Comparison of ENCODE assay signal across 12 cellular contexts in genomic region chr5:142601432-142601831, GRCh38.
DNase-seq lines count a peak whose midpoint lies in the region; ATAC-seq and TF ChIP-seq lines count a peak whose summit lies in the region.
"Had no signal": no experiment of that assay in that cellular context is flagged by ENCODE, and none has a peak within 500 bp of the region (broad histone marks: within the 10 kb centered on the region; RNA-seq: fewer than 3 reads in every experiment).

No MANE protein-coding gene starts in this region.

- H3K27ac Mint-ChIP-seq in MCF 10A (ENCODE audit: low read depth, unreplicated experiment), result no peak overlapping the region
- no peak overlapping the region for H3K27ac Mint-ChIP-seq in stimulated activated memory B cell treated with anti-CD40 and anti-IgM and Interleukin-4, amounts not matched to agents 10 μg/mL and 1 μg/mL and 100 μg/mL, for 72 hours
- H3K27ac Mint-ChIP-seq: stimulated activated effector memory CD8-positive, alpha-beta T cell treated with anti-CD3 and anti-CD28 coated beads, Interleukin-12 subunit alpha, Interleukin-12 subunit beta, amount 100 ng/mL, for 72 hours had no signal

- DNase-seq in breast epithelium (ENCODE audit: low spot score in 2 of 2) (no peak), MCF 10A (ENCODE audit: unreplicated experiment) (no peak), SJCRH30 (peak; percentile 15 to 27), foreskin keratinocyte (no peak), tibial nerve (ENCODE audit: low spot score in 2 of 2) (no peak), NCI-H1436 treated with DMSO at 0.1 percent for 48 hours (lab: John Stamatoyannopoulos, UW) (no peak), middle frontal gyrus (ENCODE audit: extremely low spot score, low spot score) (no peak)
- DNase-seq: MG63, small intestine had no signal

- POLR2A ChIA-PET in MCF 10A (lab: Yijun Ruan, JAX), result no interaction called here

- H3K9me3 Mint-ChIP-seq in MCF 10A (ENCODE audit: unreplicated experiment), result no peaks in the 10 kb centered on the region
- H3K9me3 Mint-ChIP-seq in stimulated activated memory B cell treated with anti-CD40 and anti-IgM and Interleukin-4, amounts not matched to agents 10 μg/mL and 1 μg/mL and 100 μg/mL, for 72 hours, result no peaks in the 10 kb centered on the region
- H3K9me3 Mint-ChIP-seq: stimulated activated effector memory CD8-positive, alpha-beta T cell treated with anti-CD3 and anti-CD28 coated beads, Interleukin-12 subunit alpha, Interleukin-12 subunit beta, amount 100 ng/mL, for 72 hours had no signal

- CTCF ChIA-PET in MCF 10A (lab: Yijun Ruan, JAX), result interaction anchor here (1.1 to 6.5 kb wide), 5 partner anchors 9 to 456 kb away, joined by 4 to 44 read pairs (median 12); partner anchors contain the start of gene FGF1

- no peak overlapping the region for H3K4me3 ChIP-seq in breast epithelium
- no peak overlapping the region for H3K4me3 ChIP-seq in SJCRH30
- H3K4me3 ChIP-seq in tibial nerve, result no peak overlapping the region
- H3K4me3 ChIP-seq: BLaER1 had no signal

- peak overlapping the region; percentile 31 to 33 for H3K27ac ChIP-seq in breast epithelium
- no peak overlapping the region for H3K27ac ChIP-seq in SJCRH30
- H3K27ac ChIP-seq in foreskin keratinocyte, result no peak overlapping the region
- H3K27ac ChIP-seq in tibial nerve, result peak overlapping the region; percentile 3 to 74 (median 42)
- H3K27ac ChIP-seq: BLaER1 had no signal

- no TSS peak for BruUV-seq in MCF 10A (replicated peaks; lab: Mats Ljungman, UMichigan)

- H3K27me3 ChIP-seq in breast epithelium (no peaks in the 10 kb centered on the region), SJCRH30 (no peaks in the 10 kb centered on the region), foreskin keratinocyte (no peaks in the 10 kb centered on the region), tibial nerve (no peaks in the 10 kb centered on the region)
- H3K27me3 ChIP-seq: BLaER1, MG63 had no signal

- TF ChIP-seq CTCF in breast epithelium (IDR thresholded peaks at IDR 0.05), result no peak
- no peak for TF ChIP-seq CTCF in MCF 10A (IDR thresholded peaks at IDR 0.05; ENCODE audit: unreplicated experiment)
- TF ChIP-seq CTCF in foreskin keratinocyte (conservative IDR thresholded peaks at IDR 0.05), result peak; percentile 14
- no peak for TF ChIP-seq CTCF in tibial nerve (IDR thresholded peaks at IDR 0.05)

- peaks cover 22% of the 10 kb centered on the region for H3K4me1 Mint-ChIP-seq in MCF 10A (ENCODE audit: insufficient read depth, unreplicated experiment)
- no peaks in the 10 kb centered on the region for H3K4me1 Mint-ChIP-seq in stimulated activated memory B cell treated with anti-CD40 and anti-IgM and Interleukin-4, amounts not matched to agents 10 μg/mL and 1 μg/mL and 100 μg/mL, for 72 hours

- no peak overlapping the region for H3K4me3 Mint-ChIP-seq in MCF 10A (ENCODE audit: unreplicated experiment)
- no peak overlapping the region for H3K4me3 Mint-ChIP-seq in stimulated activated memory B cell treated with anti-CD40 and anti-IgM and Interleukin-4, amounts not matched to agents 10 μg/mL and 1 μg/mL and 100 μg/mL, for 72 hours
- H3K4me3 Mint-ChIP-seq: stimulated activated effector memory CD8-positive, alpha-beta T cell treated with anti-CD3 and anti-CD28 coated beads, Interleukin-12 subunit alpha, Interleukin-12 subunit beta, amount 100 ng/mL, for 72 hours had no signal

- H3K36me3 Mint-ChIP-seq in MCF 10A (ENCODE audit: insufficient read depth, unreplicated experiment), result no peaks in the 10 kb centered on the region
- no peaks in the 10 kb centered on the region for H3K36me3 Mint-ChIP-seq in stimulated activated memory B cell treated with anti-CD40 and anti-IgM and Interleukin-4, amounts not matched to agents 10 μg/mL and 1 μg/mL and 100 μg/mL, for 72 hours
- H3K36me3 Mint-ChIP-seq: stimulated activated effector memory CD8-positive, alpha-beta T cell treated with anti-CD3 and anti-CD28 coated beads, Interleukin-12 subunit alpha, Interleukin-12 subunit beta, amount 100 ng/mL, for 72 hours had no signal

- TF ChIP-seq EP300 in tibial nerve (IDR thresholded peaks at IDR 0.05), result no peak

- no peak for ATAC-seq in foreskin keratinocyte
- ATAC-seq in stimulated activated memory B cell treated with anti-CD40 and anti-IgM and Interleukin-4, amounts not matched to agents 10 μg/mL and 1 μg/mL and 100 μg/mL, for 72 hours, result no peak
- ATAC-seq: stimulated activated effector memory CD8-positive, alpha-beta T cell treated with anti-CD3 and anti-CD28 coated beads, Interleukin-12 subunit alpha, Interleukin-12 subunit beta, amount 100 ng/mL, for 72 hours had no signal

- no peaks in the 10 kb centered on the region for H3K27me3 Mint-ChIP-seq in MCF 10A (ENCODE audit: insufficient read depth, unreplicated experiment)
- H3K27me3 Mint-ChIP-seq in stimulated activated memory B cell treated with anti-CD40 and anti-IgM and Interleukin-4, amounts not matched to agents 10 μg/mL and 1 μg/mL and 100 μg/mL, for 72 hours, result peaks cover 44% of the 10 kb centered on the region

- no peaks in the 10 kb centered on the region for H3K9me3 ChIP-seq in breast epithelium
- no peaks in the 10 kb centered on the region for H3K9me3 ChIP-seq in SJCRH30 (replicated peaks)
- H3K9me3 ChIP-seq in tibial nerve, result no peaks in the 10 kb centered on the region
- H3K9me3 ChIP-seq: BLaER1, MG63 had no signal

- 84 to 85% methylated on average over 3 of the region's 3 CpGs for WGBS in tibial nerve, 2 donors

- H3K36me3 ChIP-seq in breast epithelium, result no peaks in the 10 kb centered on the region
- no peaks in the 10 kb centered on the region for H3K36me3 ChIP-seq in SJCRH30
- no peaks in the 10 kb centered on the region for H3K36me3 ChIP-seq in tibial nerve
- H3K36me3 ChIP-seq: BLaER1, MG63 had no signal

- TF ChIP-seq POLR2A in breast epithelium (IDR thresholded peaks at IDR 0.05) (no peak), tibial nerve (IDR thresholded peaks at IDR 0.05) (no peak)

- H3K4me1 ChIP-seq in breast epithelium (no peaks in the 10 kb centered on the region), SJCRH30 (peaks cover 4% of the 10 kb centered on the region; the same call in 1 of the 2 replicates), foreskin keratinocyte (peaks cover 18% of the 10 kb centered on the region), tibial nerve (peaks cover 0 to 25% (median 4%) of the 10 kb centered on the region in 4 donors)
- H3K4me1 ChIP-seq: BLaER1 had no signal

- intact Hi-C loops in breast epithelium (cut with DNase I; ENCODE audit: low total_unique reads), result no loop called here
- intact Hi-C loops in MCF 10A (cut with micrococcal nuclease), result no loop called here

Comparison
In these comparisons a context has a peak if more than half of its experiments do, and no peak if none do; other contexts are left out.
1. DNase-seq: peak in SJCRH30 (2 of 2); none in breast epithelium (0 of 2), MCF 10A (single experiment), foreskin keratinocyte (0 of 2), tibial nerve (0 of 2), NCI-H1436 treated with DMSO at 0.1 percent for 48 hours (single experiment) and middle frontal gyrus (single experiment).
2. H3K27ac ChIP-seq: peak in breast epithelium (2 of 2) and tibial nerve (4 of 4); none in SJCRH30 (single experiment) and foreskin keratinocyte (single experiment).